In the genomic region with DNA sequence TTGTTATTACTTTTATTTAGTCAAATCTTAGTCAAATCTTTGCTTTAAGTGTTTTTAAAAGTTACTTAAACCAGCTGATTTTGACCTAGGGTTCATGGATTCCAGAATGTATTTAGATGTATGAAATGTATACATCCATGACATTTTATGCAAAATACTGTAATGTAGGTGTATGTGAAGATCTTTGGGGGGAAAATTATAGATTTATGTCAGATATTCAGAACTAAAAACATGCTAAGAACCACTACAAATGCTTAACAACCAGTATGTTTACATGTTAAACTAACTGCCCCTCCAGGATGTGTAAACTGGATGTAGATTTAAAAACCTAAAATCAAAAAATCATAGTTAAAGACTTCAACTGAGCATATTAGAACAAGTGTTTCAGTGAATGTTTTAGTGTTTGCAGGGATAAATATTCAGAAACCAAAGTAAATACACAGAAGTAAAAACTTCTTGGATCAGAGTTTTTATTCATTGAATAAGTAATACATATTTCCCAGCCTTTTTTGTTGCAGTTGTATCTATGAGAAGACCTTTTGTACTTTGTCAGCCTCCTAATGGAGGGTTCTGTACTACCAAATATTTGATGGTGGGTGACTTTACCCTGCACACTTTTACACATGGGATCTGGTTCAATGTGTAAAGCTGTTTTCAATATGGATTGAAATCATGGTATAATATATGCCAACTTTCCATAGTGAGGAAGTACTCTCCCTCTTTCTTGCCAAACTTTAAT, we compare ENCODE assay signal across 20 cellular contexts. TPM values are rescaled to one million over a fixed set of nuclear protein-coding genes. Genes with fewer than 3 reads are reported as not detected.
DNase-seq lines count a peak whose midpoint lies in the region; FAIRE-seq and TF ChIP-seq lines count a peak whose summit lies in the region.
"Had no signal": no experiment of that assay in that cellular context is flagged by ENCODE, and none has a peak within 500 bp of the region (broad histone marks: within the 10 kb centered on the region; RNA-seq: fewer than 3 reads in every experiment).

No MANE protein-coding gene starts in this region.

- H3K4me1 Mint-ChIP-seq in astrocyte (ENCODE audit: low read depth, unreplicated experiment) = peaks cover 34% of the 10 kb centered on the region

- H2BK15ac ChIP-seq in mesenchymal stem cell (ENCODE audit: low read depth, poor library complexity, severe bottlenecking) = no peak overlapping the region

- DNase-seq in HFF-Myc (ENCODE audit: extremely low read depth, low read depth) = no peak
- no peak for DNase-seq in astrocyte (ENCODE audit: low read depth)
- DNase-seq in mesenchymal stem cell = no peak
- DNase-seq in NAMALWA (ENCODE audit: low spot score) = no peak
- no peak for DNase-seq in HCEC 1CT
- DNase-seq in COLO668 (lab: John Stamatoyannopoulos, UW; ENCODE audit: unreplicated experiment) = no peak
- DNase-seq in pons (ENCODE audit: low spot score) = no peak
- DNase-seq: activated CD8-positive, alpha-beta memory T cell treated with anti-CD3 and anti-CD28 coated beads, Interleukin-2, amount 10 ng/mL, durations not matched to agents 7 days and 5 days; BE2C; effector memory CD4-positive, alpha-beta T cell; islet precursor cell; NCI-H1694; NCI-H446 treated with DMSO at 0.1 percent for 48 hours; retina; SW 1271; WERI-Rb-1 had no signal

- H3K27ac ChIP-seq in astrocyte (ENCODE audit: low read depth, low read length) (peak overlapping the region; percentile 69), mesenchymal stem cell (ENCODE audit: low read length, poor library complexity, severe bottlenecking) (no peak overlapping the region), stomach smooth muscle (ENCODE audit: low read length) (peak overlapping the region; percentile 2)
- H3K27ac ChIP-seq: WERI-Rb-1 had no signal

- H4K20me1 ChIP-seq in astrocyte (ENCODE audit: insufficient read depth, low read length) = no peaks in the 10 kb centered on the region

- no peak overlapping the region for H2BK5ac ChIP-seq in mesenchymal stem cell (ENCODE audit: low read depth, low read length, poor library complexity, severe bottlenecking)

- H2BK120ac ChIP-seq in mesenchymal stem cell (ENCODE audit: low read depth, low read length) = no peak overlapping the region

- H3K79me1 ChIP-seq in mesenchymal stem cell (replicated peaks; ENCODE audit: low read length, poor library complexity, severe bottlenecking) = peaks cover 1% of the 10 kb centered on the region

- H3K27me3 ChIP-seq in astrocyte (ENCODE audit: insufficient read depth, low read length) (no peaks in the 10 kb centered on the region), mesenchymal stem cell (ENCODE audit: control insufficient read depth in 1 of 2, insufficient read depth in 1 of 2, low read length in 2 of 2) (no peaks in the 10 kb centered on the region), stomach smooth muscle (ENCODE audit: control insufficient read depth in 1 of 2, insufficient read depth in 2 of 2, low read length in 2 of 2) (no peaks in the 10 kb centered on the region)

- no peak overlapping the region for H2AFZ ChIP-seq in astrocyte (ENCODE audit: low read depth, low read length)
- no peak overlapping the region for H2AFZ ChIP-seq in mesenchymal stem cell (ENCODE audit: low read depth, low read length)

- H3K14ac ChIP-seq in mesenchymal stem cell (ENCODE audit: low read length in 2 of 2) = no peak overlapping the region

- H3K4me1 ChIP-seq in astrocyte (ENCODE audit: insufficient read depth, low read length) = peaks cover 20% of the 10 kb centered on the region
- H3K4me1 ChIP-seq in mesenchymal stem cell (ENCODE audit: control insufficient read depth, insufficient read depth, low read depth, low read length) = peaks cover 6% of the 10 kb centered on the region
- H3K4me1 ChIP-seq in stomach smooth muscle (ENCODE audit: control insufficient read depth, insufficient read depth, low read length) = peaks cover 3% of the 10 kb centered on the region
- H3K4me1 ChIP-seq: BE2C had no signal

- no peak overlapping the region for H4K91ac ChIP-seq in mesenchymal stem cell (ENCODE audit: low read length)

- no peak overlapping the region for H3K27ac Mint-ChIP-seq in astrocyte (ENCODE audit: unreplicated experiment)
- H3K27ac Mint-ChIP-seq: activated CD8-positive, alpha-beta memory T cell treated with anti-CD3 and anti-CD28 coated beads, Interleukin-2, amount 10 ng/mL, durations not matched to agents 7 days and 5 days; stimulated activated effector memory CD8-positive, alpha-beta T cell treated with anti-CD3 and anti-CD28 coated beads, Interleukin-12 subunit alpha, Interleukin-12 subunit beta, amount 100 ng/mL, for 72 hours had no signal

- H2AK5ac ChIP-seq in mesenchymal stem cell (ENCODE audit: low read length, severe bottlenecking) = no peak overlapping the region

- no peak for FAIRE-seq in astrocyte (lab: Jason Lieb, UNC)
- FAIRE-seq: bronchial epithelial cell, H1 had no signal

- H3K79me2 ChIP-seq in astrocyte (ENCODE audit: insufficient read depth, low read length) = peaks cover 4% of the 10 kb centered on the region

- H3K27me3 Mint-ChIP-seq in astrocyte (ENCODE audit: low read depth, unreplicated experiment) = no peaks in the 10 kb centered on the region

- H3K4me2 ChIP-seq in astrocyte (ENCODE audit: low read length) (peak overlapping the region; percentile 87), mesenchymal stem cell (ENCODE audit: low read length, poor library complexity, severe bottlenecking) (no peak overlapping the region)

- H4K8ac ChIP-seq in mesenchymal stem cell (ENCODE audit: low read length) = no peak overlapping the region

- H3K4ac ChIP-seq in mesenchymal stem cell (ENCODE audit: low read depth in 1 of 2, low read length in 2 of 2) = no peak overlapping the region

- H3K4me3 Mint-ChIP-seq in astrocyte (ENCODE audit: unreplicated experiment) = no peak overlapping the region
- H3K4me3 Mint-ChIP-seq: activated CD8-positive, alpha-beta memory T cell treated with anti-CD3 and anti-CD28 coated beads, Interleukin-2, amount 10 ng/mL, durations not matched to agents 7 days and 5 days; stimulated activated effector memory CD8-positive, alpha-beta T cell treated with anti-CD3 and anti-CD28 coated beads, Interleukin-12 subunit alpha, Interleukin-12 subunit beta, amount 100 ng/mL, for 72 hours had no signal

- no peaks in the 10 kb centered on the region for H3K9me3 Mint-ChIP-seq in astrocyte (ENCODE audit: unreplicated experiment)
- H3K9me3 Mint-ChIP-seq: stimulated activated effector memory CD8-positive, alpha-beta T cell treated with anti-CD3 and anti-CD28 coated beads, Interleukin-12 subunit alpha, Interleukin-12 subunit beta, amount 100 ng/mL, for 72 hours had no signal

- H3K18ac ChIP-seq in mesenchymal stem cell (ENCODE audit: low read depth in 1 of 2, low read length in 2 of 2) = no peak overlapping the region

- no peak overlapping the region for H3K23ac ChIP-seq in mesenchymal stem cell (ENCODE audit: low read length in 2 of 2)

- H3K36me3 Mint-ChIP-seq in astrocyte (ENCODE audit: low read depth, unreplicated experiment) = no peaks in the 10 kb centered on the region
- H3K36me3 Mint-ChIP-seq: stimulated activated effector memory CD8-positive, alpha-beta T cell treated with anti-CD3 and anti-CD28 coated beads, Interleukin-12 subunit alpha, Interleukin-12 subunit beta, amount 100 ng/mL, for 72 hours had no signal

- no peaks in the 10 kb centered on the region for H3K9me3 ChIP-seq in astrocyte (ENCODE audit: insufficient read depth, low read depth, low read length)
- H3K9me3 ChIP-seq in mesenchymal stem cell (ENCODE audit: control insufficient read depth, low read length) = no peaks in the 10 kb centered on the region
- H3K9me3 ChIP-seq in stomach smooth muscle (ENCODE audit: control insufficient read depth in 2 of 2, low read length in 2 of 2) = no peaks in the 10 kb centered on the region
- H3K9me3 ChIP-seq: BE2C had no signal

- H3K4me3 ChIP-seq in HFF-Myc (replicated peaks; ENCODE audit: low read depth, low read length) (peak overlapping the region; percentile 66; the same call in 1 of the 2 replicates), astrocyte (ENCODE audit: insufficient read depth, low read depth, low read length) (no peak overlapping the region), mesenchymal stem cell (ENCODE audit: insufficient read depth in 1 of 2, low read depth in 1 of 2, low read length in 2 of 2) (peak overlapping the region in 1 of 2 experiments; percentile 85), stomach smooth muscle (ENCODE audit: low read length in 2 of 2) (peak overlapping the region; percentile 47 to 83)

- H2BK12ac ChIP-seq in mesenchymal stem cell (ENCODE audit: low read length in 2 of 2) = no peak overlapping the region

- peak overlapping the region; percentile 71 for H3K9ac ChIP-seq in astrocyte (ENCODE audit: low read length)
- peak overlapping the region; percentile 94 for H3K9ac ChIP-seq in mesenchymal stem cell (ENCODE audit: low read length)
- H3K9ac ChIP-seq in stomach smooth muscle (ENCODE audit: low read length in 2 of 2) = peak overlapping the region; percentile 21 to 92

- H3K36me3 ChIP-seq in astrocyte (ENCODE audit: insufficient read depth, low read length) (no peaks in the 10 kb centered on the region), mesenchymal stem cell (ENCODE audit: control insufficient read depth in 1 of 2, insufficient read depth in 2 of 2, low read depth in 1 of 2, low read length in 2 of 2) (no peaks in the 10 kb centered on the region), stomach smooth muscle (ENCODE audit: control insufficient read depth in 2 of 2, insufficient read depth in 2 of 2, low read length in 2 of 2) (no peaks in the 10 kb centered on the region)
- H3K36me3 ChIP-seq: BE2C, WERI-Rb-1 had no signal

- TF ChIP-seq CTCF in HFF-Myc (IDR thresholded peaks at IDR 0.05; ENCODE audit: low read depth, low read length, missing control alignments) = no peak
- TF ChIP-seq CTCF in astrocyte (IDR thresholded peaks at IDR 0.05; ENCODE audit: insufficient read depth, low read depth, low read length) = no peak

RNA-seq across cellular contexts. Expression of a gene that starts 3.9 kb away (rescaled TPM):
- 6.0 and 6.1 TPM in 2 replicates for total RNA-seq in astrocyte
- 39.3 TPM for polyA plus RNA-seq in mesenchymal stem cell (2013, experiment 1 of 2)
- polyA plus RNA-seq in mesenchymal stem cell (2013, experiment 2 of 2) = 41.4 TPM

RNA-seq across cellular contexts. Expression of a gene that starts 41.9 kb away (rescaled TPM):
- total RNA-seq in astrocyte = 6.5 and 8.6 TPM in 2 replicates
- 11.6 TPM for polyA plus RNA-seq in mesenchymal stem cell (2013, experiment 1 of 2)
- polyA plus RNA-seq in mesenchymal stem cell (2013, experiment 2 of 2) = 12.4 TPM
